1 cellular context compared by ENCODE assay signal in genomic region chr2:11496311-11496710, GRCh38.
TF ChIP-seq lines count a peak whose summit lies in the region.

No MANE protein-coding gene starts in this region.

TF ChIP-seq in HepG2, 621 proteins besides CTCF, POLR2A, EP300 and RAD21:
- TF ChIP-seq MAFK (conservative IDR thresholded peaks at IDR 0.05 in 1 of 2, IDR thresholded peaks at IDR 0.05 in 1 of 2; ENCODE audit: low read length in 2 of 2) (0 out of 4 replicates have a peak, but pooled peaks of 1 of the 2 experiments have one; percentile 6), ZSCAN25 (CRISPR knock-in tag; IDR thresholded peaks at IDR 0.05) (no peak), GABPA (IDR thresholded peaks at IDR 0.05; ENCODE audit: low read depth, low read length) (no peak), GABPA (CRISPR knock-in tag; IDR thresholded peaks at IDR 0.05; ENCODE audit: low read depth) (no peak), FOXC1 (CRISPR knock-in tag; IDR thresholded peaks at IDR 0.05; ENCODE audit: borderline replicate concordance) (no peak)
